In genomic region chr3:17994167-17994566, GRCh38 we compare ENCODE assay signal across 30 cellular contexts.
"Had no signal": no experiment of that assay in that cellular context is flagged by ENCODE, and none has a peak within 500 bp of the region (broad histone marks: within the 10 kb centered on the region; RNA-seq: fewer than 3 reads in every experiment).

No MANE protein-coding gene starts in this region.

- H2AFZ ChIP-seq: neural progenitor cell, parathyroid adenoma had no signal

- H3K4me3 ChIP-seq: neural progenitor cell, ovary, psoas muscle, right lobe of liver, sigmoid colon, stomach, thoracic aorta, tibial artery, transverse colon, upper lobe of right lung, uterus had no signal

- H3K9ac ChIP-seq: neural progenitor cell, parathyroid adenoma had no signal

- H3K4me3 Mint-ChIP-seq: naive thymus-derived CD4-positive, alpha-beta T cell; natural killer cell; nephron; neural progenitor cell; stimulated activated effector memory CD8-positive, alpha-beta T cell treated with anti-CD3 and anti-CD28 coated beads, Interleukin-12 subunit alpha, Interleukin-12 subunit beta, amount 100 ng/mL, for 72 hours; stimulated activated naive B cell treated with anti-CD40 and anti-IgM and Interleukin-4, amounts not matched to agents 10 μg/mL and 1 μg/mL and 100 μg/mL, for 72 hours; stimulated activated naive CD8-positive, alpha-beta T cell treated with anti-CD3 and anti-CD28 coated beads, Interleukin-15, Interleukin-2, amounts not matched to agents 100 ng/mL and 50 ng/mL, for 24 hours; type B pancreatic cell had no signal

- H3K27me3 Mint-ChIP-seq: progenitor cell of endocrine pancreas; stimulated activated naive B cell treated with anti-CD40 and anti-IgM and Interleukin-4, amounts not matched to agents 10 μg/mL and 1 μg/mL and 100 μg/mL, for 72 hours; stimulated activated naive CD8-positive, alpha-beta T cell treated with anti-CD3 and anti-CD28 coated beads, Interleukin-15, Interleukin-2, amounts not matched to agents 100 ng/mL and 50 ng/mL, for 24 hours; type B pancreatic cell had no signal

- DNase-seq: naive thymus-derived CD4-positive, alpha-beta T cell; natural killer cell; occipital lobe; ovary; posterior cingulate gyrus; psoas muscle; retina; right cardiac atrium; right lobe of liver; sigmoid colon; small intestine; stimulated activated CD4-positive, alpha-beta T cell treated with anti-CD3 and anti-CD28 coated beads, Interleukin-15, amount 100 ng/mL, for 24 hours; stimulated activated CD4-positive, alpha-beta T cell treated with anti-CD3 and anti-CD28 coated beads, Interleukin-2, amount 100 ng/mL, for 24 hours; stimulated activated CD4-positive, alpha-beta T cell treated with anti-CD3 and anti-CD28 coated beads, Interleukin-2, amount 100 ng/mL, for 48 hours; stimulated activated CD4-positive, alpha-beta T cell treated with anti-CD3 and anti-CD28 coated beads, Interleukin-4, amount 100 ng/mL, for 24 hours; stimulated activated naive B cell treated with anti-CD40 and anti-IgM and Interleukin-4, amounts not matched to agents 10 μg/mL and 1 μg/mL and 100 μg/mL, for 72 hours; stimulated activated naive CD4-positive, alpha-beta T cell treated with Interleukin-2 at 50 U/mL for 16 hours; stomach; tibial artery; transverse colon; upper lobe of right lung; uterus had no signal

- H3K36me3 Mint-ChIP-seq: naive thymus-derived CD4-positive, alpha-beta T cell; natural killer cell; neural progenitor cell; stimulated activated effector memory CD8-positive, alpha-beta T cell treated with anti-CD3 and anti-CD28 coated beads, Interleukin-12 subunit alpha, Interleukin-12 subunit beta, amount 100 ng/mL, for 72 hours; stimulated activated naive B cell treated with anti-CD40 and anti-IgM and Interleukin-4, amounts not matched to agents 10 μg/mL and 1 μg/mL and 100 μg/mL, for 72 hours had no signal

- H3K4me2 ChIP-seq: neural progenitor cell had no signal

- H3K79me2 ChIP-seq: parathyroid adenoma had no signal

- H3K9me3 Mint-ChIP-seq: naive thymus-derived CD4-positive, alpha-beta T cell; natural killer cell; nephron; neural progenitor cell; stimulated activated effector memory CD8-positive, alpha-beta T cell treated with anti-CD3 and anti-CD28 coated beads, Interleukin-12 subunit alpha, Interleukin-12 subunit beta, amount 100 ng/mL, for 72 hours; stimulated activated naive B cell treated with anti-CD40 and anti-IgM and Interleukin-4, amounts not matched to agents 10 μg/mL and 1 μg/mL and 100 μg/mL, for 72 hours; stimulated activated naive CD8-positive, alpha-beta T cell treated with anti-CD3 and anti-CD28 coated beads, Interleukin-15, Interleukin-2, amounts not matched to agents 100 ng/mL and 50 ng/mL, for 24 hours; type B pancreatic cell had no signal

- H3K36me3 ChIP-seq: neural progenitor cell, ovary, right lobe of liver, sigmoid colon, stomach, thoracic aorta, tibial artery, transverse colon, upper lobe of right lung, uterus had no signal

- H3K4me1 Mint-ChIP-seq: natural killer cell; nephron; neural progenitor cell; stimulated activated effector memory CD8-positive, alpha-beta T cell treated with anti-CD3 and anti-CD28 coated beads, Interleukin-12 subunit alpha, Interleukin-12 subunit beta, amount 100 ng/mL, for 72 hours; stimulated activated naive B cell treated with anti-CD40 and anti-IgM and Interleukin-4, amounts not matched to agents 10 μg/mL and 1 μg/mL and 100 μg/mL, for 72 hours had no signal

- H3K27ac Mint-ChIP-seq: natural killer cell; nephron; neural progenitor cell; progenitor cell of endocrine pancreas; stimulated activated effector memory CD8-positive, alpha-beta T cell treated with anti-CD3 and anti-CD28 coated beads, Interleukin-12 subunit alpha, Interleukin-12 subunit beta, amount 100 ng/mL, for 72 hours; stimulated activated naive B cell treated with anti-CD40 and anti-IgM and Interleukin-4, amounts not matched to agents 10 μg/mL and 1 μg/mL and 100 μg/mL, for 72 hours; stimulated activated naive CD8-positive, alpha-beta T cell treated with anti-CD3 and anti-CD28 coated beads, Interleukin-15, Interleukin-2, amounts not matched to agents 100 ng/mL and 50 ng/mL, for 24 hours; type B pancreatic cell had no signal

- H3K9me3 ChIP-seq: ovary, psoas muscle, right lobe of liver, sigmoid colon, stomach, thoracic aorta, tibial artery, transverse colon, upper lobe of right lung, uterus had no signal

- H3K27ac ChIP-seq: neural progenitor cell, ovary, parathyroid adenoma, psoas muscle, right lobe of liver, sigmoid colon, stomach, thoracic aorta, tibial artery, transverse colon, upper lobe of right lung, uterus had no signal

- H3K4me1 ChIP-seq: neural progenitor cell, parathyroid adenoma, psoas muscle, right lobe of liver, stomach, tibial artery, transverse colon, upper lobe of right lung, uterus had no signal

- H3K27me3 ChIP-seq: neural progenitor cell, ovary, right lobe of liver, sigmoid colon, stomach, tibial artery, transverse colon, upper lobe of right lung, uterus had no signal
